Comparison of ENCODE assay signal across 8 cellular contexts in genomic region chr3:119463171-119464169, GRCh38. TPM values are rescaled to one million over a fixed set of nuclear protein-coding genes. Genes with fewer than 3 reads are reported as not detected.
A peak's percentile ranks its signal among the peaks of the same experiment; 100 is the strongest.
DNase-seq lines count a peak whose midpoint lies in the region; ATAC-seq and TF ChIP-seq lines count a peak whose summit lies in the region.

Gene TMEM39A, minus strand, starts transcription at chr3:119463615. Its CDS starts 1,541 bp downstream, at chr3:119462074.

- peak within 1 kb of the TSS; percentile 98 for H3K27ac Mint-ChIP-seq in Calu3 (ENCODE audit: unreplicated experiment)

- H3K9me3 Mint-ChIP-seq in Calu3 (ENCODE audit: low read depth, unreplicated experiment): peaks cover 3% of the 10 kb centered on the region

- H3K4me1 Mint-ChIP-seq in Calu3 (ENCODE audit: low read depth, unreplicated experiment): peaks cover 15% of the 10 kb centered on the region

- peak within 1 kb of the TSS; percentile 95 for H3K9ac ChIP-seq in HUES64 (ENCODE audit: low read depth, low read length)
- peak within 1 kb of the TSS; percentile 87 for H3K9ac ChIP-seq in OCI-LY1 (ENCODE audit: low read length)

- H3K79me2 ChIP-seq in OCI-LY1 (ENCODE audit: insufficient read depth, low read length): peaks cover 15% of the 10 kb centered on the region

- BruUV-seq in Calu3 (replicated peaks; lab: Mats Ljungman, UMichigan): TSS peak; percentile 56

- peak within 1 kb of the TSS; percentile 85 for H3K4me2 ChIP-seq in OCI-LY1 (ENCODE audit: low read length)

- H2AFZ ChIP-seq in OCI-LY1 (ENCODE audit: low read length): no peak within 1 kb of the TSS

- H3K9me2 ChIP-seq in OCI-LY1 (ENCODE audit: low read depth, low read length): no peaks in the 10 kb centered on the region

- peak within 1 kb of the TSS; percentile 92 for H3K4me3 ChIP-seq in HUES64 (ENCODE audit: low read length)
- H3K4me3 ChIP-seq in OCI-LY1 (ENCODE audit: low read depth, low read length, poor library complexity, severe bottlenecking): peak within 1 kb of the TSS; percentile 89

- H3K9me3 ChIP-seq in HUES64 (ENCODE audit: insufficient read depth, low read depth, low read length): no peaks in the 10 kb centered on the region
- no peaks in the 10 kb centered on the region for H3K9me3 ChIP-seq in OCI-LY1 (ENCODE audit: low read length)

- H3K27me3 Mint-ChIP-seq in Calu3 (ENCODE audit: unreplicated experiment): no peaks in the 10 kb centered on the region

- DNase-seq in Calu3 (peak; percentile 98), mesenteric fat pad (ENCODE audit: low spot score) (peak; percentile 100)
- peak; percentile 99 for DNase-seq in activated CD8-positive, alpha-beta memory T cell treated with anti-CD3 and anti-CD28 coated beads, Interleukin-2, amount 50 U/mL, for 4 hours
- DNase-seq in stimulated activated CD8-positive, alpha-beta memory T cell treated with anti-CD3 and anti-CD28 coated beads, Interleukin-15, amount 100 ng/mL, for 24 hours (ENCODE audit: low read depth): peak; percentile 98

- no peaks in the 10 kb centered on the region for H3F3A ChIP-seq in OCI-LY1 (ENCODE audit: insufficient read depth, low read length)

- ATAC-seq in GM21447 (IDR thresholded peaks at IDR 0.05; ENCODE audit: unreplicated experiment): peak; percentile 93

- H3K27ac ChIP-seq in HUES64 (ENCODE audit: low read depth, low read length) (peak within 1 kb of the TSS; percentile 76), OCI-LY1 (ENCODE audit: low read depth, low read length, poor library complexity, severe bottlenecking) (peak within 1 kb of the TSS; percentile 70)

- H3K4me1 ChIP-seq in HUES64 (ENCODE audit: insufficient read depth, low read length): peaks cover 12% of the 10 kb centered on the region
- H3K4me1 ChIP-seq in OCI-LY1 (ENCODE audit: insufficient read depth, low read length, severe bottlenecking): peaks cover 31% of the 10 kb centered on the region

- TF ChIP-seq CTCF in Calu3 (IDR thresholded peaks at IDR 0.05; ENCODE audit: unreplicated experiment): no peak
- TF ChIP-seq CTCF in OCI-LY1 (IDR thresholded peaks at IDR 0.05; ENCODE audit: low read length): no peak

- no peaks in the 10 kb centered on the region for H4K20me1 ChIP-seq in OCI-LY1 (ENCODE audit: insufficient read depth, low read length)

- CTCF ChIA-PET in Calu3 (lab: Charles Lee): interaction anchor here (0.6 to 1.9 kb wide), 5 partner anchors 15 to 218 kb away, joined by 3 to 6 read pairs (median 3); partner anchors contain the start of gene TIMMDC1

- H3K4me3 Mint-ChIP-seq in Calu3 (ENCODE audit: low read depth, unreplicated experiment): peak within 1 kb of the TSS; percentile 89

- H3K36me3 Mint-ChIP-seq in Calu3 (ENCODE audit: insufficient read depth, unreplicated experiment): peaks cover 42% of the 10 kb centered on the region

- H3K36me3 ChIP-seq in HUES64 (ENCODE audit: insufficient read depth, low read length): peaks cover 38% of the 10 kb centered on the region
- peaks cover 32% of the 10 kb centered on the region for H3K36me3 ChIP-seq in OCI-LY1 (ENCODE audit: insufficient read depth, low read length)

- no peaks in the 10 kb centered on the region for H3K27me3 ChIP-seq in HUES64 (ENCODE audit: insufficient read depth, low read length)
- H3K27me3 ChIP-seq in OCI-LY1 (ENCODE audit: insufficient read depth, low read length): no peaks in the 10 kb centered on the region

- in situ Hi-C loops in endometrial microvascular endothelial cells (cut with HindIII; ENCODE audit: inconsistent ontology term, low pct_unique_long_range_greater_than_20kb, low sequenced_read_pairs): loop anchor here (25.0 kb wide), 1 partner anchor 224 kb away; the partner anchor contains the start of gene COX17

- 5% methylated on average over 50 of the region's 51 CpGs for WGBS in HUES64

- intact Hi-C loops in Calu3 (cut with micrococcal nuclease; ENCODE audit: unreplicated experiment): loop anchor here (10.0 kb wide), 1 partner anchor 211 kb away; the partner anchor contains the start of gene COX17

RNA-seq across cellular contexts. Expression of gene TMEM39A, which starts in this region (rescaled TPM):
- 48.6 and 54.3 TPM in 2 replicates for total RNA-seq in Calu3 (2022)
- polyA plus RNA-seq in HUES64 (2013, experiment 1 of 2): 17.4 TPM
- 17.1 TPM for polyA plus RNA-seq in HUES64 (2013, experiment 2 of 2)
- 36.5 TPM for total RNA-seq in endometrial microvascular endothelial cells (ENCODE audit: inconsistent ontology term)
- 61.9 TPM for total RNA-seq in mesenteric fat pad

Comparison
In these comparisons a context has a peak if more than half of its experiments do, and no peak if none do; other contexts are left out.
1. Peak in every context shown above with its lines: DNase-seq, ATAC-seq, H3K4me3 ChIP-seq and H3K27ac ChIP-seq.